ENCODE assay signal across 1 cellular context in the genomic region with DNA sequence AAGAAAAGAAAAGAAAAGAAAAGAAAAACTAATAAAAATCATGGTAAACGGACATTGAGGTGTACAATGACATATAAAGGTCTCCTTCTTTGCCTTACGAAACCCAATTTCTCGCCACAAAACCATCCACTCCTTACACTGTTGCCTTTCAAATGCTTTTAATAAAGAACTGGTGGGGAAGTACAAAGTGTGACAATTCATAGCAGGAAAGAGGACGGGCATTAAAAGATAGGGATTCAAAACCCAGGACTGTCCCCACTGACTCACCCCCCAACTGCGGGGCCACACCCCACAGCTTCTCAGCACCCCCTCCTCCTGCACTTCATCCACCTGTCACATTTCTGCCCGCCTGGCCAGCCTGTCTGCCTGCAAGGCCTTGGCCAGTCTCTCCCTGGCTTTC.
A peak's percentile ranks its signal among the peaks of the same experiment; 100 is the strongest.
TF ChIP-seq lines count a peak whose summit lies in the region.

No MANE protein-coding gene starts in this region.

TF ChIP-seq in GM12878, 131 proteins besides CTCF, POLR2A, EP300 and RAD21:
- TF ChIP-seq IKZF2 (IDR thresholded peaks at IDR 0.05) (peak; percentile 56 to 71; a peak in 3 of 4 replicates), CBX3 (IDR thresholded peaks at IDR 0.05; ENCODE audit: borderline replicate concordance, low read depth) (no peak), POU2F2 (IDR thresholded peaks at IDR 0.05; ENCODE audit: borderline replicate concordance, low read depth, low read length) (no peak), MEF2A (IDR thresholded peaks at IDR 0.05; ENCODE audit: insufficient read depth, low read depth, low read length) (no peak), HCFC1 (IDR thresholded peaks at IDR 0.05; ENCODE audit: low read length) (no peak), HDAC2 (IDR thresholded peaks at IDR 0.05) (no peak), KDM1A (IDR thresholded peaks at IDR 0.05; ENCODE audit: borderline replicate concordance) (no peak), MTA2 (IDR thresholded peaks at IDR 0.05; ENCODE audit: low read depth) (peak; percentile 70), MEF2B (IDR thresholded peaks at IDR 0.05; ENCODE audit: partially characterized antibody, poor library complexity, severe bottlenecking) (no peak), ZNF274 (IDR thresholded peaks at IDR 0.05; ENCODE audit: insufficient read depth, insufficient read length) (no peak), IKZF1 (conservative IDR thresholded peaks at IDR 0.05) (peak; percentile 78), STAT1 (conservative IDR thresholded peaks at IDR 0.05) (no peak)
- TF ChIP-seq, protein P1, sequence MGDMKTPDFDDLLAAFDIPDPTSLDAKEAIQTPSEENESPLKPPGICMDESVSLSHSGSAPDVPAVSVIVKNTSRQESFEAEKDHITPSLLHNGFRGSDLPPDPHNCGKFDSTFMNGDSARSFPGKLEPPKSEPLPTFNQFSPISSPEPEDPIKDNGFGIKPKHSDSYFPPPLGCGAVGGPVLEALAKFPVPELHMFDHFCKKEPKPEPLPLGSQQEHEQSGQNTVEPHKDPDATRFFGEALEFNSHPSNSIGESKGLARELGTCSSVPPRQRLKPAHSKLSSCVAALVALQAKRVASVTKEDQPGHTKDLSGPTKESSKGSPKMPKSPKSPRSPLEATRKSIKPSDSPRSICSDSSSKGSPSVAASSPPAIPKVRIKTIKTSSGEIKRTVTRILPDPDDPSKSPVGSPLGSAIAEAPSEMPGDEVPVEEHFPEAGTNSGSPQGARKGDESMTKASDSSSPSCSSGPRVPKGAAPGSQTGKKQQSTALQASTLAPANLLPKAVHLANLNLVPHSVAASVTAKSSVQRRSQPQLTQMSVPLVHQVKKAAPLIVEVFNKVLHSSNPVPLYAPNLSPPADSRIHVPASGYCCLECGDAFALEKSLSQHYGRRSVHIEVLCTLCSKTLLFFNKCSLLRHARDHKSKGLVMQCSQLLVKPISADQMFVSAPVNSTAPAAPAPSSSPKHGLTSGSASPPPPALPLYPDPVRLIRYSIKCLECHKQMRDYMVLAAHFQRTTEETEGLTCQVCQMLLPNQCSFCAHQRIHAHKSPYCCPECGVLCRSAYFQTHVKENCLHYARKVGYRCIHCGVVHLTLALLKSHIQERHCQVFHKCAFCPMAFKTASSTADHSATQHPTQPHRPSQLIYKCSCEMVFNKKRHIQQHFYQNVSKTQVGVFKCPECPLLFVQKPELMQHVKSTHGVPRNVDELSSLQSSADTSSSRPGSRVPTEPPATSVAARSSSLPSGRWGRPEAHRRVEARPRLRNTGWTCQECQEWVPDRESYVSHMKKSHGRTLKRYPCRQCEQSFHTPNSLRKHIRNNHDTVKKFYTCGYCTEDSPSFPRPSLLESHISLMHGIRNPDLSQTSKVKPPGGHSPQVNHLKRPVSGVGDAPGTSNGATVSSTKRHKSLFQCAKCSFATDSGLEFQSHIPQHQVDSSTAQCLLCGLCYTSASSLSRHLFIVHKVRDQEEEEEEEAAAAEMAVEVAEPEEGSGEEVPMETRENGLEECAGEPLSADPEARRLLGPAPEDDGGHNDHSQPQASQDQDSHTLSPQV (IDR thresholded peaks at IDR 0.05), result 0 out of 2 replicates have a peak, but pooled peaks have one; percentile 30
- TF ChIP-seq, protein P2, sequence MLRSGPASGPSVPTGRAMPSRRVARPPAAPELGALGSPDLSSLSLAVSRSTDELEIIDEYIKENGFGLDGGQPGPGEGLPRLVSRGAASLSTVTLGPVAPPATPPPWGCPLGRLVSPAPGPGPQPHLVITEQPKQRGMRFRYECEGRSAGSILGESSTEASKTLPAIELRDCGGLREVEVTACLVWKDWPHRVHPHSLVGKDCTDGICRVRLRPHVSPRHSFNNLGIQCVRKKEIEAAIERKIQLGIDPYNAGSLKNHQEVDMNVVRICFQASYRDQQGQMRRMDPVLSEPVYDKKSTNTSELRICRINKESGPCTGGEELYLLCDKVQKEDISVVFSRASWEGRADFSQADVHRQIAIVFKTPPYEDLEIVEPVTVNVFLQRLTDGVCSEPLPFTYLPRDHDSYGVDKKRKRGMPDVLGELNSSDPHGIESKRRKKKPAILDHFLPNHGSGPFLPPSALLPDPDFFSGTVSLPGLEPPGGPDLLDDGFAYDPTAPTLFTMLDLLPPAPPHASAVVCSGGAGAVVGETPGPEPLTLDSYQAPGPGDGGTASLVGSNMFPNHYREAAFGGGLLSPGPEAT (IDR thresholded peaks at IDR 0.05; ENCODE audit: low read depth), result peak; percentile 42; the same call in 1 of the 2 replicates
- TF ChIP-seq, protein P3, sequence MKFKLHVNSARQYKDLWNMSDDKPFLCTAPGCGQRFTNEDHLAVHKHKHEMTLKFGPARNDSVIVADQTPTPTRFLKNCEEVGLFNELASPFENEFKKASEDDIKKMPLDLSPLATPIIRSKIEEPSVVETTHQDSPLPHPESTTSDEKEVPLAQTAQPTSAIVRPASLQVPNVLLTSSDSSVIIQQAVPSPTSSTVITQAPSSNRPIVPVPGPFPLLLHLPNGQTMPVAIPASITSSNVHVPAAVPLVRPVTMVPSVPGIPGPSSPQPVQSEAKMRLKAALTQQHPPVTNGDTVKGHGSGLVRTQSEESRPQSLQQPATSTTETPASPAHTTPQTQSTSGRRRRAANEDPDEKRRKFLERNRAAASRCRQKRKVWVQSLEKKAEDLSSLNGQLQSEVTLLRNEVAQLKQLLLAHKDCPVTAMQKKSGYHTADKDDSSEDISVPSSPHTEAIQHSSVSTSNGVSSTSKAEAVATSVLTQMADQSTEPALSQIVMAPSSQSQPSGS (IDR thresholded peaks at IDR 0.05; ENCODE audit: low read length), result no peak
- TF ChIP-seq, protein P4, sequence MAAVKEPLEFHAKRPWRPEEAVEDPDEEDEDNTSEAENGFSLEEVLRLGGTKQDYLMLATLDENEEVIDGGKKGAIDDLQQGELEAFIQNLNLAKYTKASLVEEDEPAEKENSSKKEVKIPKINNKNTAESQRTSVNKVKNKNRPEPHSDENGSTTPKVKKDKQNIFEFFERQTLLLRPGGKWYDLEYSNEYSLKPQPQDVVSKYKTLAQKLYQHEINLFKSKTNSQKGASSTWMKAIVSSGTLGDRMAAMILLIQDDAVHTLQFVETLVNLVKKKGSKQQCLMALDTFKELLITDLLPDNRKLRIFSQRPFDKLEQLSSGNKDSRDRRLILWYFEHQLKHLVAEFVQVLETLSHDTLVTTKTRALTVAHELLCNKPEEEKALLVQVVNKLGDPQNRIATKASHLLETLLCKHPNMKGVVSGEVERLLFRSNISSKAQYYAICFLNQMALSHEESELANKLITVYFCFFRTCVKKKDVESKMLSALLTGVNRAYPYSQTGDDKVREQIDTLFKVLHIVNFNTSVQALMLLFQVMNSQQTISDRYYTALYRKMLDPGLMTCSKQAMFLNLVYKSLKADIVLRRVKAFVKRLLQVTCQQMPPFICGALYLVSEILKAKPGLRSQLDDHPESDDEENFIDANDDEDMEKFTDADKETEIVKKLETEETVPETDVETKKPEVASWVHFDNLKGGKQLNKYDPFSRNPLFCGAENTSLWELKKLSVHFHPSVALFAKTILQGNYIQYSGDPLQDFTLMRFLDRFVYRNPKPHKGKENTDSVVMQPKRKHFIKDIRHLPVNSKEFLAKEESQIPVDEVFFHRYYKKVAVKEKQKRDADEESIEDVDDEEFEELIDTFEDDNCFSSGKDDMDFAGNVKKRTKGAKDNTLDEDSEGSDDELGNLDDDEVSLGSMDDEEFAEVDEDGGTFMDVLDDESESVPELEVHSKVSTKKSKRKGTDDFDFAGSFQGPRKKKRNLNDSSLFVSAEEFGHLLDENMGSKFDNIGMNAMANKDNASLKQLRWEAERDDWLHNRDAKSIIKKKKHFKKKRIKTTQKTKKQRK (IDR thresholded peaks at IDR 0.05; ENCODE audit: low read depth, low read length), result no peak
